Comparison of ENCODE assay signal across 20 cellular contexts in genomic region chr19:18538115-18538514, GRCh38. TPM values are rescaled to one million over a fixed set of nuclear protein-coding genes. Genes with fewer than 3 reads are reported as not detected.
DNase-seq lines count a peak whose midpoint lies in the region; ATAC-seq and TF ChIP-seq lines count a peak whose summit lies in the region.
"Had no signal": no experiment of that assay in that cellular context is flagged by ENCODE, and none has a peak within 500 bp of the region (broad histone marks: within the 10 kb centered on the region; RNA-seq: fewer than 3 reads in every experiment).

No MANE protein-coding gene starts in this region.

- H3K14ac ChIP-seq in neuronal stem cell (ENCODE audit: low read length) = peak overlapping the region; percentile 8

- H3K79me1 ChIP-seq in neuronal stem cell (ENCODE audit: low read depth, low read length) = peaks cover 12% of the 10 kb centered on the region

- H2BK5ac ChIP-seq in neuronal stem cell (ENCODE audit: low read length) = peak overlapping the region; percentile 87

- no peak overlapping the region for H3K4ac ChIP-seq in neuronal stem cell (ENCODE audit: low read length)

- H3K4me1 Mint-ChIP-seq in T-helper 2 cell treated with Interferon-gamma antibody and Interleukin-4, amounts not matched to agents 5 μg/mL and 100 μg/mL, for 36 hours (ENCODE audit: low read depth) = peaks cover 7% of the 10 kb centered on the region
- H3K4me1 Mint-ChIP-seq in activated B cell treated with CpG ODN at 0.5 μM for 24 hours = peaks cover 14% of the 10 kb centered on the region

- no peak overlapping the region for H2AFZ ChIP-seq in neuronal stem cell (ENCODE audit: low read length)

- DNase-seq in T-helper 2 cell treated with Interferon-gamma antibody and Interleukin-4, amounts not matched to agents 5 μg/mL and 100 μg/mL, for 36 hours (ENCODE audit: low spot score) = no peak
- no peak for DNase-seq in T-helper 2 cell
- DNase-seq in activated B cell treated with CpG ODN at 0.5 μM for 24 hours = no peak
- no peak for DNase-seq in neuronal stem cell (ENCODE audit: low spot score)
- no peak for DNase-seq in COLO829 (ENCODE audit: low spot score)
- no peak for DNase-seq in NCI-H1417 treated with DMSO at 0.1 percent for 48 hours (lab: John Stamatoyannopoulos, UW)
- DNase-seq: CD8-positive, alpha-beta T cell; COR-L47; DMS 273 treated with DMSO at 0.1 percent for 48 hours; DMS53; DND-41; EL had no signal

- TF ChIP-seq CTCF in activated B cell treated with CpG ODN at 0.5 μM for 24 hours (IDR thresholded peaks at IDR 0.05) (no peak), liver (IDR thresholded peaks at IDR 0.05; ENCODE audit: low read depth, low read length, missing input control) (no peak)

- peaks cover 39% of the 10 kb centered on the region for H3K36me3 Mint-ChIP-seq in T-helper 2 cell treated with Interferon-gamma antibody and Interleukin-4, amounts not matched to agents 5 μg/mL and 100 μg/mL, for 36 hours (ENCODE audit: low read depth)
- H3K36me3 Mint-ChIP-seq in activated B cell treated with CpG ODN at 0.5 μM for 24 hours (ENCODE audit: low read depth) = peaks cover 40% of the 10 kb centered on the region

- POLR2A ChIA-PET in activated B cell treated with CpG ODN at 0.5 μM for 24 hours (lab: Charles Lee) = interaction anchor here (0.5 to 0.8 kb wide), 2 partner anchors 16 to 33 kb away, joined by 4 to 8 read pairs; partner anchors contain the start of gene UBA52

- H2BK120ac ChIP-seq in neuronal stem cell (ENCODE audit: low read depth, low read length) = no peak overlapping the region

- ATAC-seq in activated B cell treated with CpG ODN at 0.5 μM for 24 hours (ENCODE audit: low read depth) (no peak), HG03439 (IDR thresholded peaks at IDR 0.05; ENCODE audit: unreplicated experiment) (no peak)
- ATAC-seq: A549; CD8-positive, alpha-beta T cell; GM12878 had no signal

- no peak overlapping the region for H2BK15ac ChIP-seq in neuronal stem cell (ENCODE audit: low read length)

- H3K27ac Mint-ChIP-seq in T-helper 2 cell treated with Interferon-gamma antibody and Interleukin-4, amounts not matched to agents 5 μg/mL and 100 μg/mL, for 36 hours = peak overlapping the region; percentile 26
- H3K27ac Mint-ChIP-seq in activated B cell treated with CpG ODN at 0.5 μM for 24 hours = peak overlapping the region; percentile 10
- H3K27ac Mint-ChIP-seq: CD8-positive, alpha-beta T cell had no signal

- no peaks in the 10 kb centered on the region for H3K27me3 Mint-ChIP-seq in T-helper 2 cell treated with Interferon-gamma antibody and Interleukin-4, amounts not matched to agents 5 μg/mL and 100 μg/mL, for 36 hours (ENCODE audit: low read depth)
- no peaks in the 10 kb centered on the region for H3K27me3 Mint-ChIP-seq in activated B cell treated with CpG ODN at 0.5 μM for 24 hours

- H3K9ac ChIP-seq in liver (ENCODE audit: low read depth in 1 of 2, low read length in 2 of 2) (no peak overlapping the region), neuronal stem cell (ENCODE audit: low read depth, low read length, poor library complexity) (no peak overlapping the region)
- H3K9ac ChIP-seq: BLaER1 had no signal

- 51% methylated on average over 22 of the region's 22 CpGs for WGBS in liver
- WGBS in neuronal stem cell (ENCODE audit: extremely low coverage in 2 of 2, insufficient read length in 2 of 2, insufficient replicate concordance in 1 of 2), 2 donors = no CpG with 5 or more reads among the region's 22 CpGs

- no peak overlapping the region for H4K91ac ChIP-seq in neuronal stem cell (ENCODE audit: low read depth, low read length, poor library complexity)

- H4K8ac ChIP-seq in neuronal stem cell (ENCODE audit: low read depth, low read length) = no peak overlapping the region

- no peak overlapping the region for H3K18ac ChIP-seq in neuronal stem cell (ENCODE audit: low read length)

- H3K36me3 ChIP-seq in liver (ENCODE audit: control insufficient read depth in 4 of 4, insufficient read depth in 3 of 4, low read depth in 1 of 4, low read length in 3 of 4) (peaks cover 0 to 29% (median 9%) of the 10 kb centered on the region in 4 donors), neuronal stem cell (replicated peaks in 1 of 2; ENCODE audit: control insufficient read depth in 2 of 2, insufficient read depth in 2 of 2, low read length in 2 of 2) (peaks cover 45 to 70% of the 10 kb centered on the region in 2 donors)

- CTCF ChIA-PET in activated B cell treated with CpG ODN at 0.5 μM for 24 hours (lab: Charles Lee) = no interaction called here

- no peak overlapping the region for H3K4me3 Mint-ChIP-seq in T-helper 2 cell treated with Interferon-gamma antibody and Interleukin-4, amounts not matched to agents 5 μg/mL and 100 μg/mL, for 36 hours
- H3K4me3 Mint-ChIP-seq in activated B cell treated with CpG ODN at 0.5 μM for 24 hours = no peak overlapping the region
- H3K4me3 Mint-ChIP-seq: CD14-positive monocyte; CD8-positive, alpha-beta T cell had no signal

- TF ChIP-seq RAD21 in liver (IDR thresholded peaks at IDR 0.05) = no peak

- no peak overlapping the region for H2BK12ac ChIP-seq in neuronal stem cell (ENCODE audit: low read length)

- peaks cover 5 to 22% (median 12%) of the 10 kb centered on the region in 4 donors for H3K4me1 ChIP-seq in liver (ENCODE audit: control insufficient read depth in 4 of 4, insufficient read depth in 4 of 4, low read length in 3 of 4)
- H3K4me1 ChIP-seq in neuronal stem cell (ENCODE audit: control insufficient read depth in 2 of 2, insufficient read depth in 1 of 2, low read depth in 1 of 2, low read length in 2 of 2) = peaks cover 2 to 3% of the 10 kb centered on the region in 2 donors

- H3K4me2 ChIP-seq in neuronal stem cell (ENCODE audit: insufficient read depth, low read length, poor library complexity, severe bottlenecking) = no peak overlapping the region
- H3K4me2 ChIP-seq: A549, BLaER1 had no signal

- H3K27ac ChIP-seq in liver (ENCODE audit: low read depth in 1 of 2, low read length in 2 of 2) (peak overlapping the region; percentile 6 to 33), neuronal stem cell (replicated peaks; ENCODE audit: low read length) (no peak overlapping the region)
- H3K27ac ChIP-seq: 22Rv1, A549, BLaER1 had no signal

- no peaks in the 10 kb centered on the region for H3K9me3 Mint-ChIP-seq in T-helper 2 cell treated with Interferon-gamma antibody and Interleukin-4, amounts not matched to agents 5 μg/mL and 100 μg/mL, for 36 hours
- H3K9me3 Mint-ChIP-seq in activated B cell treated with CpG ODN at 0.5 μM for 24 hours = no peaks in the 10 kb centered on the region
- H3K9me3 Mint-ChIP-seq: CD8-positive, alpha-beta T cell had no signal

- no peaks in the 10 kb centered on the region for H3K27me3 ChIP-seq in liver (ENCODE audit: control insufficient read depth in 4 of 4, insufficient read depth in 4 of 4, low read length in 3 of 4)
- no peaks in the 10 kb centered on the region for H3K27me3 ChIP-seq in neuronal stem cell (ENCODE audit: control insufficient read depth in 3 of 3, insufficient read depth in 3 of 3, low read depth in 1 of 3, low read length in 3 of 3)
- H3K27me3 ChIP-seq: BLaER1 had no signal

- H2AK5ac ChIP-seq in neuronal stem cell (ENCODE audit: low read depth, low read length) = no peak overlapping the region

- no peak overlapping the region for H3K4me3 ChIP-seq in liver (ENCODE audit: low read depth in 1 of 3, low read length in 3 of 3)
- H3K4me3 ChIP-seq in neuronal stem cell (ENCODE audit: low read length in 2 of 2) = no peak overlapping the region
- H3K4me3 ChIP-seq: A549, BLaER1, GM12878, HAP-1 had no signal

- no peak overlapping the region for H3K23ac ChIP-seq in neuronal stem cell (ENCODE audit: low read depth, low read length, poor library complexity)

- H3K9me3 ChIP-seq in liver (ENCODE audit: control insufficient read depth in 4 of 4, low read length in 3 of 4) (no peaks in the 10 kb centered on the region), neuronal stem cell (replicated peaks in 1 of 2; ENCODE audit: control insufficient read depth in 2 of 2, insufficient read depth in 1 of 2, low read depth in 1 of 2, low read length in 2 of 2) (peaks cover 0 to 2% of the 10 kb centered on the region in 2 donors)
- H3K9me3 ChIP-seq: A549, BLaER1, HAP-1 had no signal

- intact Hi-C loops in activated B cell treated with CpG ODN at 0.5 μM for 24 hours (cut with micrococcal nuclease) = no loop called here

RNA-seq across cellular contexts. Expression of gene FKBP8, which starts 5.3 kb away (rescaled TPM):
- total RNA-seq in activated B cell treated with CpG ODN at 0.5 μM for 24 hours = 133 and 140 TPM in 2 replicates
- 100 to 1,000 TPM in 1 of 2 donors, 10 to 100 TPM in 1; 75.8 to 225 TPM for total RNA-seq in liver
- 100 to 1,000 TPM in 1 of 2 donors, 10 to 100 TPM in 1; 59.1 to 126 TPM for polyA plus RNA-seq in liver
- 215 TPM for polyA plus RNA-seq in neuronal stem cell (2013, experiment 1 of 2)
- polyA plus RNA-seq in neuronal stem cell (2013, experiment 2 of 2) = 207 TPM

RNA-seq across cellular contexts. Expression of gene ELL, which starts 16.2 kb away (rescaled TPM):
- 29.0 and 32.6 TPM in 2 replicates for total RNA-seq in activated B cell treated with CpG ODN at 0.5 μM for 24 hours
- total RNA-seq in liver = 10 to 100 TPM in 1 of 2 donors, 1 to 10 TPM in 1; 7.6 to 10.5 TPM
- polyA plus RNA-seq in liver = 1 to 10 TPM; 4.5 to 5.6 TPM
- polyA plus RNA-seq in neuronal stem cell (2013, experiment 1 of 2) = 5.2 TPM
- 5.2 TPM for polyA plus RNA-seq in neuronal stem cell (2013, experiment 2 of 2)

RNA-seq across cellular contexts. Expression of gene KXD1, which starts 19.6 kb away (rescaled TPM):
- total RNA-seq in activated B cell treated with CpG ODN at 0.5 μM for 24 hours (82.2 and 88.8 TPM in 2 replicates), liver (10 to 100 TPM; 31.8 to 47.0 TPM)
- 10 to 100 TPM; 39.9 to 53.6 TPM for polyA plus RNA-seq in liver
- 150 TPM for polyA plus RNA-seq in neuronal stem cell (2013, experiment 1 of 2)
- polyA plus RNA-seq in neuronal stem cell (2013, experiment 2 of 2) = 148 TPM

RNA-seq across cellular contexts. Expression of gene UBA52, which starts 33.5 kb away (rescaled TPM):
- total RNA-seq in activated B cell treated with CpG ODN at 0.5 μM for 24 hours = 1,962 and 2,164 TPM in 2 replicates
- total RNA-seq in liver = 100 to 1,000 TPM; 324 to 585 TPM
- polyA plus RNA-seq in liver = 100 to 1,000 TPM; 382 to 647 TPM
- polyA plus RNA-seq in neuronal stem cell (2013, experiment 1 of 2) = 1,321 TPM
- 1,289 TPM for polyA plus RNA-seq in neuronal stem cell (2013, experiment 2 of 2)

RNA-seq across cellular contexts. Expression of gene REX1BD, which starts 50.5 kb away (rescaled TPM):
- total RNA-seq in activated B cell treated with CpG ODN at 0.5 μM for 24 hours (83.7 and 85.9 TPM in 2 replicates), liver (10 to 100 TPM; 25.9 to 44.0 TPM)
- 10 to 100 TPM; 58.7 to 71.9 TPM for polyA plus RNA-seq in liver
- polyA plus RNA-seq in neuronal stem cell (2013, experiment 1 of 2) = 85.7 TPM
- 81.2 TPM for polyA plus RNA-seq in neuronal stem cell (2013, experiment 2 of 2)
